14 cellular contexts compared by ENCODE assay signal in genomic region chr4:165787516-165788274, GRCh38.
"Had no signal": no experiment of that assay in that cellular context is flagged by ENCODE, and none has a peak within 500 bp of the region (broad histone marks: within the 10 kb centered on the region; RNA-seq: fewer than 3 reads in every experiment).

No MANE protein-coding gene starts in this region.

- H3K36me3 ChIP-seq: lower lobe of right lung, sigmoid colon, spleen, upper lobe of left lung had no signal

- H3K9ac ChIP-seq: parathyroid adenoma had no signal

- H3K4me1 ChIP-seq: lower lobe of right lung, parathyroid adenoma, upper lobe of left lung had no signal

- H3K79me2 ChIP-seq: parathyroid adenoma had no signal

- H3K4me3 ChIP-seq: dorsolateral prefrontal cortex, lower lobe of right lung, sigmoid colon, spleen, testis, upper lobe of left lung had no signal

- H3K27ac ChIP-seq: dorsolateral prefrontal cortex, epithelial cell of prostate, lower lobe of right lung, parathyroid adenoma, spleen, testis, upper lobe of left lung had no signal

- FAIRE-seq: colon had no signal

- H3K9me3 ChIP-seq: lower lobe of right lung, sigmoid colon, testis, upper lobe of left lung had no signal

- H2AFZ ChIP-seq: parathyroid adenoma had no signal

- DNase-seq: activated CD4-positive, alpha-beta T cell treated with anti-CD3 and anti-CD28 coated beads, Interleukin-2, amount 50 U/mL, for 4 hours; activated T-cell treated with anti-CD3 and anti-CD28 coated beads for 4 hours; dorsolateral prefrontal cortex; foreskin melanocyte; lower lobe of right lung; sigmoid colon; spleen; stimulated activated CD4-positive, alpha-beta T cell treated with anti-CD3 and anti-CD28 coated beads, Interleukin-4, amount 100 ng/mL, for 4 hours; testis; upper lobe of left lung had no signal

- H3K27me3 ChIP-seq: sigmoid colon, spleen, testis, upper lobe of left lung had no signal

- ATAC-seq: lower lobe of right lung; stimulated activated memory B cell treated with anti-CD40 and anti-IgM and Interleukin-4, amounts not matched to agents 10 μg/mL and 1 μg/mL and 100 μg/mL, for 72 hours had no signal
